Comparison of ENCODE assay signal across 10 cellular contexts in genomic region chr11:61830318-61831105, GRCh38. TPM values are rescaled to one million over a fixed set of nuclear protein-coding genes. Genes with fewer than 3 reads are reported as not detected.
DNase-seq lines count a peak whose midpoint lies in the region; ATAC-seq and TF ChIP-seq lines count a peak whose summit lies in the region.
"Had no signal": no experiment of that assay in that cellular context is flagged by ENCODE, and none has a peak within 500 bp of the region (broad histone marks: within the 10 kb centered on the region; RNA-seq: fewer than 3 reads in every experiment).

No MANE protein-coding gene starts in this region.

- peaks cover 13% of the 10 kb centered on the region for H3K4me1 ChIP-seq in iPS-15b (ENCODE audit: control insufficient read depth, insufficient read depth, low read length)
- H3K4me1 ChIP-seq in suprapubic skin, result peaks cover 52% of the 10 kb centered on the region

- peak overlapping the region; percentile 78 for H3K27ac Mint-ChIP-seq in activated CD4-positive, alpha-beta T cell treated with anti-CD3 and anti-CD28 coated beads, Interleukin-2, amount 10 ng/mL, durations not matched to agents 24 days and 14 days
- peak overlapping the region; percentile 88 for H3K27ac Mint-ChIP-seq in WTC11

- ATAC-seq in WTC11, result no peak
- no peak for ATAC-seq in GM19452 (IDR thresholded peaks at IDR 0.05; ENCODE audit: unreplicated experiment)

- no peak overlapping the region for H3K9ac ChIP-seq in iPS-15b (ENCODE audit: low read depth, low read length)

- peak overlapping the region; percentile 70 for H3K27ac ChIP-seq in suprapubic skin

- CTCF ChIA-PET in WTC11 (lab: Charles Lee), result interaction anchor here (1.2 to 4.7 kb wide), 5 partner anchors 12 to 34 kb away, joined by 3 to 40 read pairs (median 8); partner anchors contain the start of gene FADS1

- DNase-seq in activated CD4-positive, alpha-beta T cell treated with anti-CD3 and anti-CD28 coated beads, Interleukin-2, amount 10 ng/mL, durations not matched to agents 24 days and 14 days, result no peak
- no peak for DNase-seq in activated CD4-positive, alpha-beta T cell treated with anti-CD3 and anti-CD28 coated beads for 4 hours
- DNase-seq in WTC11 (ENCODE audit: low spot score) (no peak), suprapubic skin (ENCODE audit: low spot score in 2 of 2) (no peak), NCI-H1436 (lab: John Stamatoyannopoulos, UW) (no peak)
- no peak for DNase-seq in stimulated activated CD4-positive, alpha-beta T cell treated with anti-CD3 and anti-CD28 coated beads, Interleukin-4, amount 100 ng/mL, for 1 hour
- DNase-seq: activated effector memory CD4-positive, alpha-beta T cell treated with Interleukin-2 at 50 U/mL for 16 hours; CD4-positive, alpha-beta memory T cell had no signal

- 57% methylated on average over 7 of the region's 7 CpGs for WGBS in suprapubic skin

- H3K36me3 ChIP-seq in iPS-15b (ENCODE audit: control insufficient read depth, insufficient read depth, low read length) (no peaks in the 10 kb centered on the region), suprapubic skin (no peaks in the 10 kb centered on the region)

- H3K27me3 Mint-ChIP-seq in activated CD4-positive, alpha-beta T cell treated with anti-CD3 and anti-CD28 coated beads, Interleukin-2, amount 10 ng/mL, durations not matched to agents 24 days and 14 days, result no peaks in the 10 kb centered on the region
- no peaks in the 10 kb centered on the region for H3K27me3 Mint-ChIP-seq in WTC11 (ENCODE audit: low read depth)

- no peaks in the 10 kb centered on the region for H3K9me3 Mint-ChIP-seq in activated CD4-positive, alpha-beta T cell treated with anti-CD3 and anti-CD28 coated beads, Interleukin-2, amount 10 ng/mL, durations not matched to agents 24 days and 14 days
- H3K9me3 Mint-ChIP-seq in WTC11, result no peaks in the 10 kb centered on the region
- H3K9me3 Mint-ChIP-seq: CD4-positive, alpha-beta memory T cell had no signal

- peaks cover 61% of the 10 kb centered on the region for H3K4me1 Mint-ChIP-seq in activated CD4-positive, alpha-beta T cell treated with anti-CD3 and anti-CD28 coated beads, Interleukin-2, amount 10 ng/mL, durations not matched to agents 24 days and 14 days
- peaks cover 72% of the 10 kb centered on the region for H3K4me1 Mint-ChIP-seq in WTC11

- H3K36me3 Mint-ChIP-seq in activated CD4-positive, alpha-beta T cell treated with anti-CD3 and anti-CD28 coated beads, Interleukin-2, amount 10 ng/mL, durations not matched to agents 24 days and 14 days (ENCODE audit: low read depth), result peaks cover 27% of the 10 kb centered on the region
- peaks cover under 1% of the 10 kb centered on the region; the same call in 1 of the 2 replicates for H3K36me3 Mint-ChIP-seq in WTC11
- H3K36me3 Mint-ChIP-seq: CD4-positive, alpha-beta memory T cell had no signal

- POLR2A ChIA-PET in WTC11 (lab: Charles Lee), result interaction anchor here (0.9 to 6.5 kb wide), 2 partner anchors 15 to 125 kb away, joined by 3 to 66 read pairs; partner anchors contain the start of gene FADS1

- no peak for TF ChIP-seq POLR2A in suprapubic skin (IDR thresholded peaks at IDR 0.05)

- H3K9me3 ChIP-seq in iPS-15b (ENCODE audit: control insufficient read depth, insufficient read depth, low read length) (no peaks in the 10 kb centered on the region), suprapubic skin (no peaks in the 10 kb centered on the region)

- no peaks in the 10 kb centered on the region for H3K27me3 ChIP-seq in iPS-15b (ENCODE audit: control insufficient read depth, insufficient read depth, low read length)
- H3K27me3 ChIP-seq in suprapubic skin, result peaks cover 22% of the 10 kb centered on the region

- no peak for TF ChIP-seq CTCF in WTC11 (IDR thresholded peaks at IDR 0.05)
- no peak for TF ChIP-seq CTCF in suprapubic skin (IDR thresholded peaks at IDR 0.05)

- TF ChIP-seq EP300 in suprapubic skin (IDR thresholded peaks at IDR 0.05), result no peak

- H3K4me3 ChIP-seq in iPS-15b (ENCODE audit: low read depth, low read length) (peak overlapping the region; percentile 71), suprapubic skin (no peak overlapping the region)

- peak overlapping the region; percentile 92 for H3K4me3 Mint-ChIP-seq in activated CD4-positive, alpha-beta T cell treated with anti-CD3 and anti-CD28 coated beads, Interleukin-2, amount 10 ng/mL, durations not matched to agents 24 days and 14 days
- H3K4me3 Mint-ChIP-seq in WTC11, result peak overlapping the region; percentile 85

- intact Hi-C loops in activated CD4-positive, alpha-beta T cell treated with anti-CD3 and anti-CD28 coated beads, Interleukin-2, amount 10 ng/mL, durations not matched to agents 24 days and 14 days (cut with micrococcal nuclease), result loop anchor here (5.0 kb wide), 2 partner anchors 137 to 292 kb away; partner anchors contain the start of genes FTH1 and INCENP

TF ChIP-seq in WTC11, 78 proteins besides CTCF, POLR2A, EP300 and RAD21 (continues in another document):
- TF ChIP-seq ZMAT4 (CRISPR knock-in tag; IDR thresholded peaks at IDR 0.05), result no peak
- no peak for TF ChIP-seq ELF4 (CRISPR knock-in tag; IDR thresholded peaks at IDR 0.05; ENCODE audit: low read depth)
- TF ChIP-seq ZNF317 (CRISPR knock-in tag; IDR thresholded peaks at IDR 0.05; ENCODE audit: borderline replicate concordance, low read depth), result no peak
- TF ChIP-seq NR1H2 (CRISPR knock-in tag; IDR thresholded peaks at IDR 0.05), result no peak
- no peak for TF ChIP-seq ZBTB43 (CRISPR knock-in tag; IDR thresholded peaks at IDR 0.05)
- no peak for TF ChIP-seq RORB (CRISPR knock-in tag; IDR thresholded peaks at IDR 0.05)
- no peak for TF ChIP-seq ZNF281 (CRISPR knock-in tag; IDR thresholded peaks at IDR 0.05)
- no peak for TF ChIP-seq ZNF138 (CRISPR knock-in tag; conservative IDR thresholded peaks at IDR 0.05)
- TF ChIP-seq ATF2 (CRISPR knock-in tag; IDR thresholded peaks at IDR 0.05; ENCODE audit: borderline replicate concordance, low read depth), result no peak
- TF ChIP-seq FOXJ3 (CRISPR knock-in tag; IDR thresholded peaks at IDR 0.05; ENCODE audit: borderline replicate concordance), result no peak

RNA-seq across cellular contexts. Expression of gene FADS2, which starts 2.4 kb away (rescaled TPM):
- total RNA-seq in activated CD4-positive, alpha-beta T cell treated with anti-CD3 and anti-CD28 coated beads, Interleukin-2, amount 10 ng/mL, durations not matched to agents 24 days and 14 days, result 278 and 283 TPM in 2 replicates
- total RNA-seq in WTC11 (2021) (416 to 423 TPM (median 422 TPM) in 3 replicates), suprapubic skin (100 to 1,000 TPM; 130 to 455 (median 327) TPM)

RNA-seq across cellular contexts. Expression of gene FADS1, which starts 13.7 kb away (rescaled TPM):
- total RNA-seq in activated CD4-positive, alpha-beta T cell treated with anti-CD3 and anti-CD28 coated beads, Interleukin-2, amount 10 ng/mL, durations not matched to agents 24 days and 14 days, result 92.5 and 94.7 TPM in 2 replicates
- 105 to 108 TPM (median 105 TPM) in 3 replicates for total RNA-seq in WTC11 (2021)
- total RNA-seq in suprapubic skin, result 10 to 100 TPM; 16.4 to 69.6 (median 46.6) TPM

RNA-seq across cellular contexts. Expression of gene FEN1, which starts 37.8 kb away (rescaled TPM):
- 144 and 152 TPM in 2 replicates for total RNA-seq in activated CD4-positive, alpha-beta T cell treated with anti-CD3 and anti-CD28 coated beads, Interleukin-2, amount 10 ng/mL, durations not matched to agents 24 days and 14 days
- 72.3 to 96.3 TPM (median 73.2 TPM) in 3 replicates for total RNA-seq in WTC11 (2021)
- total RNA-seq in suprapubic skin, result 10 to 100 TPM in 2 of 4 donors, 1 to 10 TPM in 2; 6.9 to 14.0 (median 9.2) TPM

RNA-seq across cellular contexts. Expression of gene TMEM258, which starts 38.1 kb away (rescaled TPM):
- 179 and 187 TPM in 2 replicates for total RNA-seq in activated CD4-positive, alpha-beta T cell treated with anti-CD3 and anti-CD28 coated beads, Interleukin-2, amount 10 ng/mL, durations not matched to agents 24 days and 14 days
- 175 to 192 TPM (median 190 TPM) in 3 replicates for total RNA-seq in WTC11 (2021)
- total RNA-seq in suprapubic skin, result 10 to 100 TPM; 29.7 to 44.8 (median 35.9) TPM
